ENCODE assay signal across 1 cellular context in the genomic region with DNA sequence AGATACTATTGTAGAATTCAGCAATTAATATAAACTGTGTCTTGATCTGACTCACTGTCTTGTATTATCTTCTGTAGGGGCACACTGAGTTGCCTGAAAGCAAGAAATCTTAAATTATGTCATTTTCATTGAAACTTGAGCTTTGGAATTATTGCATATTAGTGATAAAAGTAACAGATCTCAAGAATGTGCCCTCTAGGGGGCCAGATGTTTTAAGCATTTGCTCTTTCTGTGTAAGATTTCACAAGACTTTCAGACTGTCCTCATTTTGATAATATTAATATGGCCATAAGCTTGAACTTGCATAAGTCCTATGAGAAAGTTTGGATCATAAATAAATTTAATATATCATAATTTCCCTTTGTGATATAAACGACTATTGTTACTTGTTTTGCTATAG.
TF ChIP-seq lines count a peak whose summit lies in the region.

No MANE protein-coding gene starts in this region.

TF ChIP-seq in GM12878, 131 proteins besides CTCF, POLR2A, EP300 and RAD21:
- no peak for TF ChIP-seq HDAC2 (IDR thresholded peaks at IDR 0.05)
- TF ChIP-seq SIN3A (IDR thresholded peaks at IDR 0.05; ENCODE audit: low read depth, low read length), result no peak
- no peak for TF ChIP-seq JUNB (IDR thresholded peaks at IDR 0.05)
